27 cellular contexts compared by ENCODE assay signal in genomic region chr7:151255390-151255789, GRCh38. TPM values are rescaled to one million over a fixed set of nuclear protein-coding genes. Genes with fewer than 3 reads are reported as not detected.
"Had no signal": no experiment of that assay in that cellular context is flagged by ENCODE, and none has a peak within 500 bp of the region (broad histone marks: within the 10 kb centered on the region; RNA-seq: fewer than 3 reads in every experiment).

No MANE protein-coding gene starts in this region.

- H3K9me3 ChIP-seq: ascending aorta, body of pancreas had no signal

- H3K27ac Mint-ChIP-seq: activated CD4-positive, alpha-beta memory T cell treated with anti-CD3 and anti-CD28 coated beads for 36 hours; activated CD4-positive, alpha-beta T cell treated with anti-CD3 and anti-CD28 coated beads, Interleukin-2, amount 10 ng/mL, durations not matched to agents 7 days and 5 days; activated naive CD4-positive, alpha-beta T cell treated with anti-CD3 and anti-CD28 coated beads, Interleukin-2, amount 50 U/mL, for 72 hours; activated naive CD8-positive, alpha-beta T cell treated with anti-CD3 and anti-CD28 coated beads, Interleukin-2, amount 50 U/mL, for 24 hours; T-cell had no signal

- H3K4me3 Mint-ChIP-seq: activated CD4-positive, alpha-beta memory T cell treated with anti-CD3 and anti-CD28 coated beads for 36 hours; activated CD4-positive, alpha-beta T cell treated with anti-CD3 and anti-CD28 coated beads, Interleukin-2, amount 10 ng/mL, durations not matched to agents 7 days and 5 days; activated naive CD8-positive, alpha-beta T cell treated with anti-CD3 and anti-CD28 coated beads, Interleukin-2, amount 50 U/mL, for 24 hours; activated T-cell treated with anti-CD3 and anti-CD28 coated beads, Interleukin-2, amount 50 U/mL, for 4 hours; T-cell had no signal

- H3K36me3 ChIP-seq: ascending aorta had no signal

- FAIRE-seq: K562 had no signal

- H3K36me3 Mint-ChIP-seq: activated CD4-positive, alpha-beta memory T cell treated with anti-CD3 and anti-CD28 coated beads for 36 hours; T-cell had no signal

- DNase-seq: activated CD4-positive, alpha-beta memory T cell treated with anti-CD3 and anti-CD28 coated beads for 36 hours; activated CD4-positive, alpha-beta T cell treated with anti-CD3 and anti-CD28 coated beads, Interleukin-2, amount 10 ng/mL, durations not matched to agents 7 days and 5 days; activated CD4-positive, CD25-positive, alpha-beta regulatory T cell; activated CD8-positive, alpha-beta memory T cell treated with anti-CD3 and anti-CD28 coated beads for 24 hours; activated effector memory CD4-positive, alpha-beta T cell treated with anti-CD3 and anti-CD28 coated beads, Interleukin-2, amount 50 U/mL, for 16 hours; activated naive CD4-positive, alpha-beta T cell treated with Interleukin-2 at 50 U/mL for 16 hours; activated naive CD8-positive, alpha-beta T cell treated with anti-CD3 and anti-CD28 coated beads, Interleukin-2, amount 50 U/mL, for 24 hours; activated T-cell treated with anti-CD3 and anti-CD28 coated beads, Interleukin-2, amount 50 U/mL, for 4 hours; amniotic stem cell; body of pancreas; Karpas-422; MM.1S; NCI-H1105; NCI-H1436; NCI-H187; NCI-H2081; NCI-H510A treated with DMSO at 0.1 percent for 48 hours; NCI-H774; T-cell; T-helper 2 cell had no signal

- H3K27me3 ChIP-seq: ascending aorta, body of pancreas had no signal

- H3K9me3 Mint-ChIP-seq: activated CD4-positive, alpha-beta memory T cell treated with anti-CD3 and anti-CD28 coated beads for 36 hours; activated CD4-positive, alpha-beta T cell treated with anti-CD3 and anti-CD28 coated beads, Interleukin-2, amount 10 ng/mL, durations not matched to agents 7 days and 5 days; activated naive CD4-positive, alpha-beta T cell treated with anti-CD3 and anti-CD28 coated beads, Interleukin-2, amount 50 U/mL, for 72 hours; activated naive CD8-positive, alpha-beta T cell treated with anti-CD3 and anti-CD28 coated beads, Interleukin-2, amount 50 U/mL, for 24 hours; activated T-cell treated with anti-CD3 and anti-CD28 coated beads, Interleukin-2, amount 50 U/mL, for 4 hours; T-cell had no signal

- ATAC-seq: activated naive CD4-positive, alpha-beta T cell treated with anti-CD3 and anti-CD28 coated beads, Interleukin-2, amount 50 U/mL, for 72 hours; activated naive CD8-positive, alpha-beta T cell treated with anti-CD3 and anti-CD28 coated beads, Interleukin-2, amount 50 U/mL, for 24 hours; activated T-cell treated with anti-CD3 and anti-CD28 coated beads, Interleukin-2, amount 50 U/mL, for 4 hours; body of pancreas; K562; T-cell had no signal

- H3K27ac ChIP-seq: body of pancreas, SK-N-MC, VCaP had no signal

- H3K4me3 ChIP-seq: ascending aorta, body of pancreas, K562, SK-N-MC had no signal

RNA-seq across cellular contexts. Expression of gene H2BK1, which starts 45.1 kb away (rescaled TPM):
- total RNA-seq: activated CD4-positive, alpha-beta memory T cell treated with anti-CD3 and anti-CD28 coated beads for 36 hours; activated CD4-positive, alpha-beta T cell treated with anti-CD3 and anti-CD28 coated beads, Interleukin-2, amount 10 ng/mL, durations not matched to agents 7 days and 5 days; activated T-cell treated with anti-CD3 and anti-CD28 coated beads, Interleukin-2, amount 50 U/mL, for 4 hours; ascending aorta; body of pancreas; K562; OCI-LY7; RPMI7951 had no signal
- polyA plus RNA-seq: K562 had no signal
